ENCODE assay signal across 2 cellular contexts in the genomic region with DNA sequence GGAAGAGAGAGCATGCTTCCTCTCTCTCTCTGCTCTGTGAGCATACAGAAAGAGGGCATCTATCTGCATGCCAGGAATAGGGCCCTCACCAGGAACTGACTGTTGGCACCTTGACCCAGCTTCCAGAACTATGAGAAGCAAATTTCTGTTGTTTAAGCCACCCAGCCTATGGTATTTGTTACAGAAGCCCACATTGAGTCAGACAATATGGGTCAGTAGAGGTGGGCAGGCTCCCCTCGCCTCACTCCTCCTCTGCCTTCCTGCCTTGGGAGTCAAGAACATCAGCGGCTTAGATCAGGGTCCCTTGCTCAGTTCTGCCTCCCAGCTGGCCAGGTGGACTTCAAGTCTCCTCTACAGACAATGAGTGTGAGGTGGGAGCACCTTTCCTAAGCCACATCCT.
TF ChIP-seq lines count a peak whose summit lies in the region.

No MANE protein-coding gene starts in this region.

TF ChIP-seq in IMR-90, 13 proteins besides CTCF, POLR2A, EP300 and RAD21 (continued from another document):
- TF ChIP-seq, protein P1, sequence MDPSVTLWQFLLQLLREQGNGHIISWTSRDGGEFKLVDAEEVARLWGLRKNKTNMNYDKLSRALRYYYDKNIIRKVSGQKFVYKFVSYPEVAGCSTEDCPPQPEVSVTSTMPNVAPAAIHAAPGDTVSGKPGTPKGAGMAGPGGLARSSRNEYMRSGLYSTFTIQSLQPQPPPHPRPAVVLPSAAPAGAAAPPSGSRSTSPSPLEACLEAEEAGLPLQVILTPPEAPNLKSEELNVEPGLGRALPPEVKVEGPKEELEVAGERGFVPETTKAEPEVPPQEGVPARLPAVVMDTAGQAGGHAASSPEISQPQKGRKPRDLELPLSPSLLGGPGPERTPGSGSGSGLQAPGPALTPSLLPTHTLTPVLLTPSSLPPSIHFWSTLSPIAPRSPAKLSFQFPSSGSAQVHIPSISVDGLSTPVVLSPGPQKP (IDR thresholded peaks at IDR 0.05; ENCODE audit: borderline replicate concordance, low read depth, low read length), result no peak
- TF ChIP-seq FOS (IDR thresholded peaks at IDR 0.05; ENCODE audit: low read depth, low read length) (no peak), RFX5 (IDR thresholded peaks at IDR 0.05; ENCODE audit: low read depth, low read length) (no peak), BHLHE40 (IDR thresholded peaks at IDR 0.05; ENCODE audit: low read depth, low read length) (no peak), MAFK (IDR thresholded peaks at IDR 0.05; ENCODE audit: low read depth, low read length) (no peak)

TF ChIP-seq in SK-N-SH treated with all-trans-retinoic acid at 6 μM for 48 hours, 23 proteins besides CTCF, POLR2A, EP300 and RAD21 (continued from another document):
- TF ChIP-seq, protein P2, sequence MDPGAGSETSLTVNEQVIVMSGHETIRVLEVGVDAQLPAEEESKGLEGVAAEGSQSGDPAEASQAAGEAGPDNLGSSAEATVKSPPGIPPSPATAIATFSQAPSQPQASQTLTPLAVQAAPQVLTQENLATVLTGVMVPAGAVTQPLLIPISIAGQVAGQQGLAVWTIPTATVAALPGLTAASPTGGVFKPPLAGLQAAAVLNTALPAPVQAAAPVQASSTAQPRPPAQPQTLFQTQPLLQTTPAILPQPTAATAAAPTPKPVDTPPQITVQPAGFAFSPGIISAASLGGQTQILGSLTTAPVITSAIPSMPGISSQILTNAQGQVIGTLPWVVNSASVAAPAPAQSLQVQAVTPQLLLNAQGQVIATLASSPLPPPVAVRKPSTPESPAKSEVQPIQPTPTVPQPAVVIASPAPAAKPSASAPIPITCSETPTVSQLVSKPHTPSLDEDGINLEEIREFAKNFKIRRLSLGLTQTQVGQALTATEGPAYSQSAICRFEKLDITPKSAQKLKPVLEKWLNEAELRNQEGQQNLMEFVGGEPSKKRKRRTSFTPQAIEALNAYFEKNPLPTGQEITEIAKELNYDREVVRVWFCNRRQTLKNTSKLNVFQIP (CRISPR knock-in tag; IDR thresholded peaks at IDR 0.05; ENCODE audit: borderline replicate concordance, low read depth), result no peak
- TF ChIP-seq GLIS3 (CRISPR knock-in tag; IDR thresholded peaks at IDR 0.05), result no peak
- no peak for TF ChIP-seq ZNF565 (CRISPR knock-in tag; conservative IDR thresholded peaks at IDR 0.05; ENCODE audit: low read depth)
- no peak for TF ChIP-seq ISL1 (CRISPR knock-in tag; IDR thresholded peaks at IDR 0.05)
- TF ChIP-seq, protein P3, sequence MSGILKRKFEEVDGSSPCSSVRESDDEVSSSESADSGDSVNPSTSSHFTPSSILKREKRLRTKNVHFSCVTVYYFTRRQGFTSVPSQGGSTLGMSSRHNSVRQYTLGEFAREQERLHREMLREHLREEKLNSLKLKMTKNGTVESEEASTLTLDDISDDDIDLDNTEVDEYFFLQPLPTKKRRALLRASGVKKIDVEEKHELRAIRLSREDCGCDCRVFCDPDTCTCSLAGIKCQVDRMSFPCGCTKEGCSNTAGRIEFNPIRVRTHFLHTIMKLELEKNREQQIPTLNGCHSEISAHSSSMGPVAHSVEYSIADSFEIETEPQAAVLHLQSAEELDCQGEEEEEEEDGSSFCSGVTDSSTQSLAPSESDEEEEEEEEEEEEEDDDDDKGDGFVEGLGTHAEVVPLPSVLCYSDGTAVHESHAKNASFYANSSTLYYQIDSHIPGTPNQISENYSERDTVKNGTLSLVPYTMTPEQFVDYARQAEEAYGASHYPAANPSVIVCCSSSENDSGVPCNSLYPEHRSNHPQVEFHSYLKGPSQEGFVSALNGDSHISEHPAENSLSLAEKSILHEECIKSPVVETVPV (CRISPR knock-in tag; IDR thresholded peaks at IDR 0.05), result no peak
